In genomic region chr1:155420788-155421187, GRCh38 we compare ENCODE assay signal across 1 cellular context.
TF ChIP-seq lines count a peak whose summit lies in the region.

No MANE protein-coding gene starts in this region.

TF ChIP-seq in HepG2, 621 proteins besides CTCF, POLR2A, EP300 and RAD21 (continued from another document):
- peak; percentile 39; the same call in 1 of the 2 replicates for TF ChIP-seq ZNF770 (CRISPR knock-in tag; IDR thresholded peaks at IDR 0.05)
